In genomic region chr2:134683561-134684112, GRCh38 we compare ENCODE assay signal across 2 cellular contexts.
TF ChIP-seq lines count a peak whose summit lies in the region.

No MANE protein-coding gene starts in this region.

TF ChIP-seq in HEK293, 187 proteins besides CTCF, POLR2A, EP300 and RAD21 (continued from another document):
- TF ChIP-seq ZNF398 (tag by site-specific recombination; IDR thresholded peaks at IDR 0.05): 0 out of 2 replicates have a peak, but pooled peaks have one; percentile 14
- TF ChIP-seq SETDB1 (IDR thresholded peaks at IDR 0.05; ENCODE audit: insufficient read length, low read length): peak; percentile 13

TF ChIP-seq in HepG2, 621 proteins besides CTCF, POLR2A, EP300 and RAD21 (continued from another document and continues in another):
- TF ChIP-seq ZNF142 (CRISPR knock-in tag; IDR thresholded peaks at IDR 0.05): no peak
- no peak for TF ChIP-seq HOXA5 (CRISPR knock-in tag; IDR thresholded peaks at IDR 0.05)
- no peak for TF ChIP-seq SAP130 (CRISPR knock-in tag; IDR thresholded peaks at IDR 0.05; ENCODE audit: low read depth)
- TF ChIP-seq SMC3 (IDR thresholded peaks at IDR 0.05; ENCODE audit: low read length): no peak
- no peak for TF ChIP-seq ZBED4 (CRISPR knock-in tag; IDR thresholded peaks at IDR 0.05; ENCODE audit: borderline replicate concordance)
- no peak for TF ChIP-seq ZNF501 (CRISPR knock-in tag; IDR thresholded peaks at IDR 0.05)
- TF ChIP-seq HINFP (CRISPR knock-in tag; IDR thresholded peaks at IDR 0.05; ENCODE audit: low read depth): no peak
- no peak for TF ChIP-seq RFXAP (CRISPR knock-in tag; IDR thresholded peaks at IDR 0.05; ENCODE audit: borderline replicate concordance)
- TF ChIP-seq ZNF556 (CRISPR knock-in tag; IDR thresholded peaks at IDR 0.05; ENCODE audit: borderline replicate concordance): no peak
- TF ChIP-seq SMAD3 (CRISPR knock-in tag; IDR thresholded peaks at IDR 0.05): no peak
- no peak for TF ChIP-seq RNF2 (conservative IDR thresholded peaks at IDR 0.05; ENCODE audit: low read depth)
- TF ChIP-seq RXRA (CRISPR knock-in tag; IDR thresholded peaks at IDR 0.05): no peak
- TF ChIP-seq CREB1 (IDR thresholded peaks at IDR 0.05): 0 out of 2 replicates have a peak, but pooled peaks have one; percentile 26
- 0 out of 2 replicates have a peak, but pooled peaks have one; percentile 25 for TF ChIP-seq CREB1 (CRISPR knock-in tag; IDR thresholded peaks at IDR 0.05)
- TF ChIP-seq NR2F2 (IDR thresholded peaks at IDR 0.05; ENCODE audit: borderline replicate concordance, low read depth): 0 out of 2 replicates have a peak, but pooled peaks have one; percentile 40
- TF ChIP-seq TSC22D2 (CRISPR knock-in tag; IDR thresholded peaks at IDR 0.05; ENCODE audit: borderline replicate concordance): no peak
- TF ChIP-seq EEA1 (CRISPR knock-in tag; IDR thresholded peaks at IDR 0.05; ENCODE audit: borderline replicate concordance): no peak
- TF ChIP-seq NFKB2 (CRISPR knock-in tag; IDR thresholded peaks at IDR 0.05; ENCODE audit: borderline replicate concordance): no peak
- no peak for TF ChIP-seq ATF1 (CRISPR knock-in tag; IDR thresholded peaks at IDR 0.05)
- no peak for TF ChIP-seq TARDBP (CRISPR knock-in tag; IDR thresholded peaks at IDR 0.05)
- TF ChIP-seq RXRB (CRISPR knock-in tag; IDR thresholded peaks at IDR 0.05; ENCODE audit: borderline replicate concordance): peak; percentile 40; the same call in 1 of the 2 replicates
- TF ChIP-seq FOXK1 (CRISPR knock-in tag; IDR thresholded peaks at IDR 0.05; ENCODE audit: borderline replicate concordance, low read depth): 0 out of 2 replicates have a peak, but pooled peaks have one; percentile 27
- TF ChIP-seq FOSL2 (CRISPR knock-in tag; IDR thresholded peaks at IDR 0.05): peak; percentile 87
- TF ChIP-seq E2F5 (CRISPR knock-in tag; conservative IDR thresholded peaks at IDR 0.05): no peak
- TF ChIP-seq NR2F1 (CRISPR knock-in tag; IDR thresholded peaks at IDR 0.05): peak in 1 of 2 experiments; percentile 47; a peak in 1 of 4 replicates
- TF ChIP-seq E2F1 (CRISPR knock-in tag; IDR thresholded peaks at IDR 0.05): no peak
- no peak for TF ChIP-seq KLF11 (CRISPR knock-in tag; IDR thresholded peaks at IDR 0.05)
- no peak for TF ChIP-seq TCF12 (IDR thresholded peaks at IDR 0.05)
- TF ChIP-seq TCF12 (CRISPR knock-in tag; IDR thresholded peaks at IDR 0.05): no peak
- TF ChIP-seq SALL1 (CRISPR knock-in tag; IDR thresholded peaks at IDR 0.05): peak; percentile 16; the same call in 1 of the 2 replicates
- TF ChIP-seq ZNF607 (CRISPR knock-in tag; IDR thresholded peaks at IDR 0.05; ENCODE audit: borderline replicate concordance): no peak
- no peak for TF ChIP-seq PREB (CRISPR knock-in tag; IDR thresholded peaks at IDR 0.05)
- TF ChIP-seq ZNF646 (CRISPR knock-in tag; IDR thresholded peaks at IDR 0.05): no peak
- TF ChIP-seq ZNF691 (CRISPR knock-in tag; IDR thresholded peaks at IDR 0.05; ENCODE audit: borderline replicate concordance, low read depth): no peak
- TF ChIP-seq XBP1 (CRISPR knock-in tag; IDR thresholded peaks at IDR 0.05): no peak
